In the genomic region with DNA sequence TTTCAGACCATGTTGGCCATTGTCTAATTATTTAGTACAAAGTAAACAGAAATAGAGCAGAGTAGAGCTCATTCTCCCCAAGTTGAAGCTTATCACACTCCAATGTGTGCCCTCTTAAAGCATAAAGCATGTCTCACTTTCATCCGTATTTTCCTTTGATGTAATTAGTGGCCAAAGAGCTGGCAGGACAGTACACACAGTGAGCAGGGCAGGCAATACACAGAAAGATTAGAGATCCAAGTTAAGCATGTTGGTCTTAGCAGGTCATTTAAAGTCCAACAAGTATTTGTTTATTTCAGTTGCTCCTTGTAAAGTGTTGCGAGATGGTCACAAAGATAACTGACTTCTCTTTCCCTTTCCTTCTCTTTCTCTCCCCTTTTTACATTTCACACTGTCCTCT, we compare ENCODE assay signal across 2 cellular contexts.
TF ChIP-seq lines count a peak whose summit lies in the region.

No MANE protein-coding gene starts in this region.

TF ChIP-seq in liver, 16 proteins besides CTCF, POLR2A, EP300 and RAD21 (continued from another document):
- no peak for TF ChIP-seq ZBTB33 (IDR thresholded peaks at IDR 0.05)
- no peak for TF ChIP-seq GABPA (IDR thresholded peaks at IDR 0.05 in 1 of 2, conservative IDR thresholded peaks at IDR 0.05 in 1 of 2)
- TF ChIP-seq TAF1 (conservative IDR thresholded peaks at IDR 0.05), result no peak
- TF ChIP-seq, protein P1, sequence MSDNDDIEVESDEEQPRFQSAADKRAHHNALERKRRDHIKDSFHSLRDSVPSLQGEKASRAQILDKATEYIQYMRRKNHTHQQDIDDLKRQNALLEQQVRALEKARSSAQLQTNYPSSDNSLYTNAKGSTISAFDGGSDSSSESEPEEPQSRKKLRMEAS (IDR thresholded peaks at IDR 0.05), result peak; percentile 25
- no peak for TF ChIP-seq NR2F2 (IDR thresholded peaks at IDR 0.05)
- TF ChIP-seq REST (IDR thresholded peaks at IDR 0.05), result no peak
- no peak for TF ChIP-seq FOXA2 (IDR thresholded peaks at IDR 0.05)
- peak in 1 of 2 donors; percentile 17 for TF ChIP-seq JUND (IDR thresholded peaks at IDR 0.05)

TF ChIP-seq in WTC11, 78 proteins besides CTCF, POLR2A, EP300 and RAD21 (continued from another document):
- TF ChIP-seq ERG (CRISPR knock-in tag; IDR thresholded peaks at IDR 0.05) (no peak), ZBTB43 (CRISPR knock-in tag; IDR thresholded peaks at IDR 0.05) (no peak), FOXP1 (CRISPR knock-in tag; IDR thresholded peaks at IDR 0.05; ENCODE audit: borderline replicate concordance) (no peak), NFE2L1 (CRISPR knock-in tag; IDR thresholded peaks at IDR 0.05) (no peak), NR3C1 (CRISPR knock-in tag; conservative IDR thresholded peaks at IDR 0.05; ENCODE audit: low read depth) (no peak), IRF1 (CRISPR knock-in tag; IDR thresholded peaks at IDR 0.05) (no peak), JUN (CRISPR knock-in tag; IDR thresholded peaks at IDR 0.05) (no peak)
- TF ChIP-seq, protein P1 (CRISPR knock-in tag; IDR thresholded peaks at IDR 0.05), result no peak
